8 cellular contexts compared by ENCODE assay signal in genomic region chr5:41843456-41844112, GRCh38. TPM values are rescaled to one million over a fixed set of nuclear protein-coding genes. Genes with fewer than 3 reads are reported as not detected.
DNase-seq lines count a peak whose midpoint lies in the region; ATAC-seq and TF ChIP-seq lines count a peak whose summit lies in the region.

No MANE protein-coding gene starts in this region.

- no peaks in the 10 kb centered on the region for H3K4me1 ChIP-seq in gastrocnemius medialis

- no peaks in the 10 kb centered on the region for H3K4me1 Mint-ChIP-seq in activated CD8-positive, alpha-beta T cell treated with anti-CD3 and anti-CD28 coated beads, Interleukin-2, amount 10 ng/mL, durations not matched to agents 7 days and 5 days (ENCODE audit: low read depth)

- H3K36me3 ChIP-seq in gastrocnemius medialis (peaks cover 0 to 5% of the 10 kb centered on the region in 2 donors), H7 (replicated peaks; ENCODE audit: control insufficient read depth, insufficient read depth, low read length) (no peaks in the 10 kb centered on the region)

- POLR2A ChIA-PET in activated CD8-positive, alpha-beta T cell treated with anti-CD3 and anti-CD28 coated beads, Interleukin-2, amount 10 ng/mL, durations not matched to agents 7 days and 5 days (lab: Charles Lee), result no interaction called here

- CTCF ChIA-PET in activated CD8-positive, alpha-beta T cell treated with anti-CD3 and anti-CD28 coated beads, Interleukin-2, amount 10 ng/mL, durations not matched to agents 7 days and 5 days (lab: Charles Lee), result interaction anchor here (0.6 to 4.0 kb wide), 38 partner anchors 9 to 939 kb away, joined by 3 to 23 read pairs (median 4); partner anchors contain the start of genes FBXO4 and RIMOC1

- no peaks in the 10 kb centered on the region for H3K27me3 Mint-ChIP-seq in activated CD8-positive, alpha-beta T cell treated with anti-CD3 and anti-CD28 coated beads, Interleukin-2, amount 10 ng/mL, durations not matched to agents 7 days and 5 days (ENCODE audit: low read depth)

- H3K27ac Mint-ChIP-seq in activated CD8-positive, alpha-beta T cell treated with anti-CD3 and anti-CD28 coated beads, Interleukin-2, amount 10 ng/mL, durations not matched to agents 7 days and 5 days, result no peak overlapping the region

- TF ChIP-seq POLR2A in gastrocnemius medialis (IDR thresholded peaks at IDR 0.05), result no peak

- intact Hi-C loops in left ventricle myocardium superior (cut with micrococcal nuclease) (loop anchor here (5.0 kb wide), 1 partner anchor 91 kb away; no protein-coding TSS in a partner anchor), gastrocnemius medialis (cut with DNase I; ENCODE audit: low total_unique reads) (loop anchor here (1.0 to 2.0 kb wide), 3 partner anchors 87 to 939 kb away; no protein-coding TSS in a partner anchor)

- in situ Hi-C loops in gastrocnemius medialis (cut with MboI; ENCODE audit: low sequenced_read_pairs in 4 of 4), result loop anchor here in 3 of 4 donors (10.0 to 25.0 kb wide), 2 partner anchors 569 to 931 kb away; partner anchors contain the start of gene C7 (in 3 of the 3)

- ATAC-seq in HG03159 (IDR thresholded peaks at IDR 0.05; ENCODE audit: unreplicated experiment) (peak; percentile 51), left ventricle myocardium superior (peak; percentile 72), gastrocnemius medialis (peak in 1 of 2 donors; percentile 60)
- peak; percentile 58 for ATAC-seq in activated CD8-positive, alpha-beta T cell treated with anti-CD3 and anti-CD28 coated beads, Interleukin-2, amount 10 ng/mL, durations not matched to agents 7 days and 5 days

- DNase-seq in COLO668 (lab: John Stamatoyannopoulos, UW; ENCODE audit: unreplicated experiment) (peak; percentile 10), GM19240 (ENCODE audit: insufficient read length, low spot score) (peak; percentile 6), NCI-H2196 treated with DMSO at 0.1 percent for 48 hours (lab: John Stamatoyannopoulos, UW; ENCODE audit: unreplicated experiment) (peak; percentile 20), left ventricle myocardium superior (no peak), gastrocnemius medialis (no peak), H7 (no peak)
- DNase-seq in activated CD8-positive, alpha-beta T cell treated with anti-CD3 and anti-CD28 coated beads, Interleukin-2, amount 10 ng/mL, durations not matched to agents 7 days and 5 days, result peak; percentile 51

- no peak overlapping the region for H3K4me3 Mint-ChIP-seq in activated CD8-positive, alpha-beta T cell treated with anti-CD3 and anti-CD28 coated beads, Interleukin-2, amount 10 ng/mL, durations not matched to agents 7 days and 5 days

- no peaks in the 10 kb centered on the region for H3K9me3 ChIP-seq in gastrocnemius medialis

- no peak overlapping the region for H3K4me3 ChIP-seq in gastrocnemius medialis
- no peak overlapping the region for H3K4me3 ChIP-seq in H7 (ENCODE audit: insufficient read depth, low read depth, low read length)

- H3K27me3 ChIP-seq in gastrocnemius medialis, result no peaks in the 10 kb centered on the region
- no peaks in the 10 kb centered on the region for H3K27me3 ChIP-seq in H7 (ENCODE audit: control insufficient read depth, insufficient read depth, low read length)

- TF ChIP-seq CTCF in gastrocnemius medialis (IDR thresholded peaks at IDR 0.05 in 4 of 5, conservative IDR thresholded peaks at IDR 0.05 in 1 of 5), result peak; percentile 47 to 80 (median 68)

- peaks cover 29% of the 10 kb centered on the region for H3K36me3 Mint-ChIP-seq in activated CD8-positive, alpha-beta T cell treated with anti-CD3 and anti-CD28 coated beads, Interleukin-2, amount 10 ng/mL, durations not matched to agents 7 days and 5 days (ENCODE audit: low read depth)

- H3K9me3 Mint-ChIP-seq in activated CD8-positive, alpha-beta T cell treated with anti-CD3 and anti-CD28 coated beads, Interleukin-2, amount 10 ng/mL, durations not matched to agents 7 days and 5 days (ENCODE audit: insufficient read depth), result no peaks in the 10 kb centered on the region

- no peak overlapping the region for H3K27ac ChIP-seq in gastrocnemius medialis

RNA-seq across cellular contexts. Expression of gene OXCT1, which starts 26.6 kb away (rescaled TPM):
- total RNA-seq in activated CD8-positive, alpha-beta T cell treated with anti-CD3 and anti-CD28 coated beads, Interleukin-2, amount 10 ng/mL, durations not matched to agents 7 days and 5 days, result 10 to 100 TPM; 59.3 to 61.0 TPM
- total RNA-seq in left ventricle myocardium superior, result 154 TPM
- 10 to 100 TPM in 3 of 4 donors, 1 to 10 TPM in 1; 9.4 to 45.4 (median 20.5) TPM for total RNA-seq in gastrocnemius medialis
- total RNA-seq in H7 (2014; rRNA removed; shearing (Covaris generic)), result 15.4 and 25.1 TPM in 2 replicates

Comparison
In these comparisons a context has a peak if more than half of its experiments do, and no peak if none do; other contexts are left out.
1. DNase-seq: peak in COLO668 (single experiment), GM19240 (single experiment), NCI-H2196 treated with DMSO at 0.1 percent for 48 hours (single experiment) and activated CD8-positive, alpha-beta T cell treated with anti-CD3 and anti-CD28 coated beads, Interleukin-2, amount 10 ng/mL, durations not matched to agents 7 days and 5 days (single experiment); none in left ventricle myocardium superior (single experiment), gastrocnemius medialis (0 of 2) and H7 (single experiment).